In genomic region chr16:23803591-23804123, GRCh38 we compare ENCODE assay signal across 8 cellular contexts. TPM values are rescaled to one million over a fixed set of nuclear protein-coding genes. Genes with fewer than 3 reads are reported as not detected.
DNase-seq lines count a peak whose midpoint lies in the region; ATAC-seq, FAIRE-seq and TF ChIP-seq lines count a peak whose summit lies in the region.

No MANE protein-coding gene starts in this region.

- peak; percentile 58 for DNase-seq in BE2C
- DNase-seq in M059J (ENCODE audit: low read depth): peak; percentile 35
- peak; percentile 75 for DNase-seq in WTC11 (ENCODE audit: low spot score)
- peak; percentile 38 for DNase-seq in mammary epithelial cell
- peak; percentile 43 for DNase-seq in HepG2 (ENCODE audit: low spot score)
- peak; percentile 58 for DNase-seq in stimulated activated CD8-positive, alpha-beta memory T cell treated with anti-CD3 and anti-CD28 coated beads, Interleukin-15, amount 100 ng/mL, for 1 hour (ENCODE audit: low read depth)
- no peak for DNase-seq in NCI-H510A treated with DMSO at 0.1 percent for 48 hours (lab: John Stamatoyannopoulos, UW)

- no peak overlapping the region for H3K27ac Mint-ChIP-seq in WTC11

- H3K9ac ChIP-seq in mammary epithelial cell (ENCODE audit: insufficient read depth, low read length): no peak overlapping the region
- H3K9ac ChIP-seq in HepG2 (ENCODE audit: insufficient read depth, low read depth, low read length): no peak overlapping the region

- TF ChIP-seq EP300 in HepG2 (IDR thresholded peaks at IDR 0.05; ENCODE audit: low read depth in 2 of 2, low read length in 2 of 2): no peak
- TF ChIP-seq EP300 in HepG2 (CRISPR knock-in tag; IDR thresholded peaks at IDR 0.05; ENCODE audit: borderline replicate concordance): no peak

- H3K36me3 ChIP-seq in BE2C: no peaks in the 10 kb centered on the region
- no peaks in the 10 kb centered on the region for H3K36me3 ChIP-seq in mammary epithelial cell (ENCODE audit: insufficient read depth, low read length)
- H3K36me3 ChIP-seq in HepG2 (replicated peaks in 1 of 2; ENCODE audit: control insufficient read depth in 1 of 2, insufficient read depth in 2 of 2, low read length in 2 of 2): no peaks in the 10 kb centered on the region

- POLR2A ChIA-PET in WTC11 (lab: Charles Lee) (no interaction called here), HepG2 (lab: Yijun Ruan, JAX) (no interaction called here)

- H3K27ac ChIP-seq in mammary epithelial cell (ENCODE audit: insufficient read depth, low read depth, low read length) (no peak overlapping the region), HepG2 (ENCODE audit: extremely low read length, insufficient read depth, low read length) (no peak overlapping the region)

- no peaks in the 10 kb centered on the region for H3K79me2 ChIP-seq in mammary epithelial cell (ENCODE audit: insufficient read depth, low read length)
- no peaks in the 10 kb centered on the region for H3K79me2 ChIP-seq in HepG2 (ENCODE audit: insufficient read depth, low read length)

- peaks cover 4% of the 10 kb centered on the region; the same call in 1 of the 2 replicates for H3K4me1 Mint-ChIP-seq in WTC11

- H3K4me3 ChIP-seq in BE2C (ENCODE audit: low read depth, low read length): no peak overlapping the region
- no peak overlapping the region for H3K4me3 ChIP-seq in mammary epithelial cell (replicated peaks in 1 of 3; ENCODE audit: insufficient read depth in 1 of 3, low read depth in 2 of 3, low read length in 3 of 3)
- H3K4me3 ChIP-seq in HepG2 (replicated peaks in 1 of 3; ENCODE audit: insufficient read depth in 1 of 3, low read depth in 2 of 3, low read length in 3 of 3): no peak overlapping the region

- CTCF ChIA-PET in WTC11 (lab: Charles Lee): interaction anchor here (0.6 to 4.6 kb wide), 35 partner anchors 11 to 701 kb away, joined by 3 to 65 read pairs (median 4); partner anchors contain the start of genes CHP2, PLK1 and PRKCB
- CTCF ChIA-PET in mammary epithelial cell (lab: Charles Lee; ENCODE audit: low non-redundant PET): interaction anchor here (0.5 to 1.0 kb wide), 4 partner anchors 76 to 235 kb away, joined by 3 to 14 read pairs (median 6); no protein-coding TSS in a partner anchor
- CTCF ChIA-PET in HepG2 (lab: Yijun Ruan, JAX; ENCODE audit: low intra/inter-chr PET ratio, low total read pairs): interaction anchor here (0.7 to 5.0 kb wide), 4 partner anchors 68 to 232 kb away, joined by 3 to 54 read pairs (median 3); no protein-coding TSS in a partner anchor

- H3K9me3 Mint-ChIP-seq in WTC11: no peaks in the 10 kb centered on the region

- BruUV-seq in mammary epithelial cell (replicated peaks; lab: Mats Ljungman, UMichigan) (no TSS peak), HepG2 (replicated peaks; lab: Mats Ljungman, UMichigan) (no TSS peak)

- peak overlapping the region; percentile 31 for H3K4me2 ChIP-seq in mammary epithelial cell (ENCODE audit: insufficient read depth, low read depth, low read length)
- no peak overlapping the region for H3K4me2 ChIP-seq in HepG2 (ENCODE audit: low read depth, low read length)

- H3K9me3 ChIP-seq in BE2C (no peaks in the 10 kb centered on the region), mammary epithelial cell (replicated peaks; ENCODE audit: insufficient read depth, low read length) (no peaks in the 10 kb centered on the region), HepG2 (ENCODE audit: low read length) (no peaks in the 10 kb centered on the region)

- H4K20me1 ChIP-seq in mammary epithelial cell (ENCODE audit: insufficient read depth, low read length) (no peaks in the 10 kb centered on the region), HepG2 (ENCODE audit: insufficient read depth, low read length) (no peaks in the 10 kb centered on the region)

- dilution Hi-C loops in mammary epithelial cell (cut with HindIII; ENCODE audit: low sequenced_read_pairs): loop anchor here (10.0 kb wide), 1 partner anchor 211 kb away; no protein-coding TSS in a partner anchor

- intact Hi-C loops in mammary epithelial cell (cut with micrococcal nuclease): loop anchor here (1.0 to 10.0 kb wide), 3 partner anchors 71 to 701 kb away; no protein-coding TSS in a partner anchor
- intact Hi-C loops in HepG2 (cut with micrococcal nuclease; ENCODE audit: unreplicated experiment): loop anchor here (5.0 kb wide), 2 partner anchors 66 to 699 kb away; no protein-coding TSS in a partner anchor

- in situ Hi-C loops in mammary epithelial cell (cut with MboI; ENCODE audit: low sequenced_read_pairs in 2 of 2) (loop anchor here (5.0 to 25.0 kb wide), 3 partner anchors 69 to 684 kb away; no protein-coding TSS in a partner anchor), HepG2 (cut with HindIII; ENCODE audit: extremely low pct_ligation_motif_present, low pct_unique_long_range_greater_than_20kb) (loop anchor here (5.0 kb wide), 2 partner anchors 209 to 234 kb away; no protein-coding TSS in a partner anchor)

- 0% methylated on average over 9 of the region's 9 CpGs for WGBS in mammary epithelial cell (ENCODE audit: low coverage, missing lambda C conversion rate)
- WGBS in HepG2 (ENCODE audit: low lambda C conversion rate): under 1% methylated on average over 9 of the region's 9 CpGs

- H3K27me3 ChIP-seq in BE2C (peaks cover 4% of the 10 kb centered on the region), mammary epithelial cell (ENCODE audit: insufficient read depth, low read length) (no peaks in the 10 kb centered on the region), HepG2 (ENCODE audit: control insufficient read depth in 1 of 2, insufficient read depth in 2 of 2, low read length in 2 of 2) (0 out of 5 replicates have a peak, but pooled peaks cover 0 to 4% of the 10 kb centered on the region in 2 experiments)

- ATAC-seq in GM19395 (IDR thresholded peaks at IDR 0.05; ENCODE audit: unreplicated experiment) (peak; percentile 69), WTC11 (peak; percentile 97), HepG2 (peak; percentile 96)

- peak; percentile 47 for TF ChIP-seq RAD21 in HepG2 (CRISPR knock-in tag; IDR thresholded peaks at IDR 0.05)

- no peaks in the 10 kb centered on the region for H3K36me3 Mint-ChIP-seq in WTC11

- no peaks in the 10 kb centered on the region; the same call in 1 of the 2 replicates for H3K27me3 Mint-ChIP-seq in WTC11 (ENCODE audit: low read depth)

- H2AFZ ChIP-seq in mammary epithelial cell (ENCODE audit: low read depth, low read length) (peak overlapping the region; percentile 74), HepG2 (ENCODE audit: low read length) (no peak overlapping the region)

- no peak for TF ChIP-seq POLR2A in HepG2 (IDR thresholded peaks at IDR 0.05; ENCODE audit: insufficient read depth in 1 of 2, low read depth in 2 of 2, low read length in 2 of 2)

- H3K4me1 ChIP-seq in BE2C (no peaks in the 10 kb centered on the region), mammary epithelial cell (ENCODE audit: insufficient read depth, low read length) (no peaks in the 10 kb centered on the region), HepG2 (ENCODE audit: insufficient read depth, low read length) (no peaks in the 10 kb centered on the region)

- H3K4me3 Mint-ChIP-seq in WTC11: no peak overlapping the region

- FAIRE-seq in HepG2 (lab: Jason Lieb, UNC): peak; percentile 92

- peak; percentile 61 for TF ChIP-seq CTCF in BE2C (IDR thresholded peaks at IDR 0.05; ENCODE audit: low read depth, low read length)
- peak; percentile 25; the same call in 1 of the 2 replicates for TF ChIP-seq CTCF in WTC11 (IDR thresholded peaks at IDR 0.05)
- TF ChIP-seq CTCF in mammary epithelial cell (conservative IDR thresholded peaks at IDR 0.05 in 1 of 2, IDR thresholded peaks at IDR 0.05 in 1 of 2; ENCODE audit: extremely low read depth in 1 of 2, insufficient read depth in 1 of 2, low read depth in 1 of 2, low read length in 2 of 2): peak; percentile 70 to 85
- peak; percentile 76 for TF ChIP-seq CTCF in HepG2 (CRISPR knock-in tag; IDR thresholded peaks at IDR 0.05)

RNA-seq across cellular contexts. Expression of gene PRKCB, which starts 32.1 kb away (rescaled TPM):
- not detected for polyA plus RNA-seq in BE2C (2012; ENCODE audit: insufficient read depth, insufficient read length, low read depth)
- not detected in 2 replicates for total RNA-seq in M059J (2014; rRNA removed; shearing (Covaris generic))
- total RNA-seq in WTC11 (2021) (6.9 to 13.4 TPM (median 11.3 TPM) in 3 replicates), mammary epithelial cell (not detected), HepG2 (2016; rRNA removed; fragmentation: Illumina TruSeq; extraction: Trizol) (not detected in 2 replicates)
- polyA plus RNA-seq in mammary epithelial cell (not detected), HepG2 (2011; rRNA removed) (0.01 and 0.03 TPM in 2 replicates)
- not detected for polyA minus RNA-seq in mammary epithelial cell
- total RNA-seq in HepG2 (2016; cell fraction: cytosol; rRNA removed; fragmentation: Illumina TruSeq; extraction: Trizol; ENCODE audit: low read depth): not detected in 2 replicates
- total RNA-seq in HepG2 (2016; cell fraction: insoluble cytoplasmic fraction; rRNA removed; fragmentation: Illumina TruSeq; extraction: Trizol): not detected in 2 replicates
- not detected in 2 replicates for total RNA-seq in HepG2 (2016; cell fraction: membrane; rRNA removed; fragmentation: Illumina TruSeq; extraction: Trizol)
- total RNA-seq in HepG2 (2016; cell fraction: nucleus; rRNA removed; fragmentation: Illumina TruSeq; extraction: Trizol): 0.40 TPM in 1 of 2 replicates, not detected in the other
- 0.01 and 0.04 TPM in 2 replicates for polyA plus RNA-seq in HepG2 (2011; cell fraction: cytosol; rRNA removed)
- 0.02 and 0.05 TPM in 2 replicates for polyA plus RNA-seq in HepG2 (2011; cell fraction: nucleus; rRNA removed)
- polyA plus RNA-seq in HepG2 (2012): not detected in 2 replicates
- 0.07 TPM in 1 of 2 replicates, not detected in the other for polyA plus RNA-seq in HepG2 (2016; cell fraction: cytosol; fragmentation: Illumina TruSeq; extraction: Trizol; ENCODE audit: low read depth)
- polyA plus RNA-seq in HepG2 (2016; cell fraction: insoluble cytoplasmic fraction; fragmentation: Illumina TruSeq; extraction: Trizol; ENCODE audit: low read depth): not detected in 2 replicates
- polyA plus RNA-seq in HepG2 (2016; cell fraction: membrane; fragmentation: Illumina TruSeq; extraction: Trizol; ENCODE audit: low read depth): not detected in 2 replicates
- polyA plus RNA-seq in HepG2 (2016; cell fraction: nucleus; fragmentation: Illumina TruSeq; extraction: Trizol; ENCODE audit: insufficient read depth, low read depth): not detected in 2 replicates
- 0.32 and 15.2 TPM in 2 replicates for polyA minus RNA-seq in HepG2 (2011; rRNA and poly(A)+ RNA removed; ENCODE audit: low replicate concordance)
- 0.20 TPM in 1 of 2 replicates, not detected in the other for polyA minus RNA-seq in HepG2 (2011; cell fraction: cytosol; rRNA and poly(A)+ RNA removed)
- polyA minus RNA-seq in HepG2 (2011; cell fraction: nucleus; rRNA and poly(A)+ RNA removed): 0.26 TPM in 1 of 2 replicates, not detected in the other

RNA-seq across cellular contexts. Expression of gene CHP2, which starts 48.8 kb away (rescaled TPM):
- polyA plus RNA-seq in BE2C (2012; ENCODE audit: insufficient read depth, insufficient read length, low read depth): not detected
- total RNA-seq in M059J (2014; rRNA removed; shearing (Covaris generic)): not detected in 2 replicates
- total RNA-seq in WTC11 (2021) (2.1 to 4.7 TPM (median 4.6 TPM) in 3 replicates), mammary epithelial cell (not detected), HepG2 (2016; rRNA removed; fragmentation: Illumina TruSeq; extraction: Trizol) (not detected in 2 replicates)
- polyA plus RNA-seq in mammary epithelial cell (not detected), HepG2 (2011; rRNA removed) (0.03 TPM in 1 of 2 replicates, not detected in the other)
- not detected for polyA minus RNA-seq in mammary epithelial cell
- total RNA-seq in HepG2 (2016; cell fraction: cytosol; rRNA removed; fragmentation: Illumina TruSeq; extraction: Trizol; ENCODE audit: low read depth): not detected in 2 replicates
- total RNA-seq in HepG2 (2016; cell fraction: insoluble cytoplasmic fraction; rRNA removed; fragmentation: Illumina TruSeq; extraction: Trizol): not detected in 2 replicates
- total RNA-seq in HepG2 (2016; cell fraction: membrane; rRNA removed; fragmentation: Illumina TruSeq; extraction: Trizol): 0.07 and 0.09 TPM in 2 replicates
- total RNA-seq in HepG2 (2016; cell fraction: nucleus; rRNA removed; fragmentation: Illumina TruSeq; extraction: Trizol): not detected in 2 replicates
- not detected in 2 replicates for polyA plus RNA-seq in HepG2 (2011; cell fraction: cytosol; rRNA removed)
- polyA plus RNA-seq in HepG2 (2011; cell fraction: nucleus; rRNA removed): not detected in 2 replicates
- polyA plus RNA-seq in HepG2 (2012): 0.36 and 0.39 TPM in 2 replicates
- polyA plus RNA-seq in HepG2 (2016; cell fraction: cytosol; fragmentation: Illumina TruSeq; extraction: Trizol; ENCODE audit: low read depth): not detected in 2 replicates
- polyA plus RNA-seq in HepG2 (2016; cell fraction: insoluble cytoplasmic fraction; fragmentation: Illumina TruSeq; extraction: Trizol; ENCODE audit: low read depth): 0.10 and 0.15 TPM in 2 replicates
- polyA plus RNA-seq in HepG2 (2016; cell fraction: membrane; fragmentation: Illumina TruSeq; extraction: Trizol; ENCODE audit: low read depth): not detected in 2 replicates
- polyA plus RNA-seq in HepG2 (2016; cell fraction: nucleus; fragmentation: Illumina TruSeq; extraction: Trizol; ENCODE audit: insufficient read depth, low read depth): 0.19 TPM in 1 of 2 replicates, not detected in the other
- polyA minus RNA-seq in HepG2 (2011; rRNA and poly(A)+ RNA removed; ENCODE audit: low replicate concordance): not detected in 2 replicates
- not detected in 2 replicates for polyA minus RNA-seq in HepG2 (2011; cell fraction: cytosol; rRNA and poly(A)+ RNA removed)
- polyA minus RNA-seq in HepG2 (2011; cell fraction: nucleus; rRNA and poly(A)+ RNA removed): not detected in 2 replicates

Comparison
In these comparisons a context has a peak if more than half of its experiments do, and no peak if none do; other contexts are left out.
1. CTCF ChIP-seq: peak in every context shown above with its lines; median percentile 78 in mammary epithelial cell; 76 in HepG2; 61 in BE2C; 25 in WTC11.